ENCODE assay signal across 14 cellular contexts in genomic region chr9:19162956-19163355, GRCh38. TPM values are rescaled to one million over a fixed set of nuclear protein-coding genes. Genes with fewer than 3 reads are reported as not detected.
A peak's percentile ranks its signal among the peaks of the same experiment; 100 is the strongest.
DNase-seq lines count a peak whose midpoint lies in the region; ATAC-seq, FAIRE-seq and TF ChIP-seq lines count a peak whose summit lies in the region.
"Had no signal": no experiment of that assay in that cellular context is flagged by ENCODE, and none has a peak within 500 bp of the region (broad histone marks: within the 10 kb centered on the region; RNA-seq: fewer than 3 reads in every experiment).

No MANE protein-coding gene starts in this region.

- H3K27ac ChIP-seq in K562 (ENCODE audit: extremely low read depth, low read depth, low read length) = peak overlapping the region; percentile 79; the same call in 2 of the 3 replicates
- H3K27ac ChIP-seq in upper lobe of left lung = peak overlapping the region in 3 of 4 donors; percentile 79 to 83 (median 83)
- H3K27ac ChIP-seq: 22Rv1, cardiac muscle cell had no signal

- no peaks in the 10 kb centered on the region for H3K27me3 Mint-ChIP-seq in stimulated activated naive B cell treated with anti-CD40 and anti-IgM and Interleukin-4, amounts not matched to agents 10 μg/mL and 1 μg/mL and 100 μg/mL, for 72 hours
- no peaks in the 10 kb centered on the region for H3K27me3 Mint-ChIP-seq in activated CD4-positive, alpha-beta memory T cell treated with anti-CD3 and anti-CD28 coated beads, Interleukin-2, amount 10 ng/mL, durations not matched to agents 7 days and 5 days
- H3K27me3 Mint-ChIP-seq: IgD-negative memory B cell had no signal

- H3K4me3 ChIP-seq in K562 (no peak overlapping the region), upper lobe of left lung (no peak overlapping the region)
- H3K4me3 ChIP-seq: cardiac muscle cell had no signal

- H3K9me3 ChIP-seq in K562 (replicated peaks; ENCODE audit: control insufficient read depth, insufficient read depth, low read depth, low read length) = 0 out of 2 replicates have a peak, but pooled peaks cover 2% of the 10 kb centered on the region
- no peaks in the 10 kb centered on the region for H3K9me3 ChIP-seq in upper lobe of left lung

- CTCF ChIA-PET in K562 (lab: Yijun Ruan, JAX; ENCODE audit: low intra/inter-chr PET ratio) = no interaction called here
- CTCF ChIA-PET in activated CD4-positive, alpha-beta memory T cell treated with anti-CD3 and anti-CD28 coated beads, Interleukin-2, amount 10 ng/mL, durations not matched to agents 7 days and 5 days (lab: Charles Lee) = interaction anchor here (0.6 to 2.6 kb wide), 6 partner anchors 11 to 375 kb away, joined by 3 to 8 read pairs (median 4); no protein-coding TSS in a partner anchor

- TF ChIP-seq EP300 in K562 (IDR thresholded peaks at IDR 0.05; ENCODE audit: low read length) = no peak
- TF ChIP-seq EP300 in upper lobe of left lung (IDR thresholded peaks at IDR 0.05) = peak in 1 of 4 donors; percentile 89

- H3K4me1 ChIP-seq in K562 (replicated peaks in 1 of 2; ENCODE audit: control insufficient read depth in 2 of 2, insufficient read depth in 2 of 2, low read length in 2 of 2) = peaks cover 12 to 13% of the 10 kb centered on the region in 2 experiments; a peak in 4 of 5 replicates
- H3K4me1 ChIP-seq in upper lobe of left lung = peaks cover 14 to 19% (median 19%) of the 10 kb centered on the region in 4 donors

- intact Hi-C loops in K562 (cut with micrococcal nuclease) (loop anchor here (5.0 kb wide), 1 partner anchor 69 kb away; the partner anchor contains the start of gene DENND4C), left ventricle myocardium superior (cut with micrococcal nuclease) (no loop called here)

- H3K27me3 ChIP-seq in K562 (ENCODE audit: control insufficient read depth in 2 of 2, insufficient read depth in 2 of 2, low read length in 2 of 2) (no peaks in the 10 kb centered on the region), upper lobe of left lung (no peaks in the 10 kb centered on the region)
- H3K27me3 ChIP-seq: cardiac muscle cell had no signal

- no peak overlapping the region for H3K4me3 Mint-ChIP-seq in stimulated activated naive B cell treated with anti-CD40 and anti-IgM and Interleukin-4, amounts not matched to agents 10 μg/mL and 1 μg/mL and 100 μg/mL, for 72 hours
- no peak overlapping the region for H3K4me3 Mint-ChIP-seq in activated CD4-positive, alpha-beta memory T cell treated with anti-CD3 and anti-CD28 coated beads, Interleukin-2, amount 10 ng/mL, durations not matched to agents 7 days and 5 days
- H3K4me3 Mint-ChIP-seq: IgD-negative memory B cell had no signal

- no TSS peak for BruUV-seq in K562 (replicated peaks; lab: Mats Ljungman, UMichigan)

- H3K4me1 Mint-ChIP-seq in stimulated activated naive B cell treated with anti-CD40 and anti-IgM and Interleukin-4, amounts not matched to agents 10 μg/mL and 1 μg/mL and 100 μg/mL, for 72 hours = peaks cover 3 to 8% of the 10 kb centered on the region in 2 donors
- H3K4me1 Mint-ChIP-seq in activated CD4-positive, alpha-beta memory T cell treated with anti-CD3 and anti-CD28 coated beads, Interleukin-2, amount 10 ng/mL, durations not matched to agents 7 days and 5 days = peaks cover 23% of the 10 kb centered on the region

- H3K4me2 ChIP-seq in K562 (ENCODE audit: insufficient read depth, low read length) = no peak overlapping the region

- H4K20me1 ChIP-seq in K562 (replicated peaks; ENCODE audit: control insufficient read depth, insufficient read depth, low read length) = no peaks in the 10 kb centered on the region

- DNase-seq in NCI-H1694 treated with DMSO at 0.1 percent for 48 hours (lab: John Stamatoyannopoulos, UW) (peak; percentile 1), NCI-H1694 (lab: John Stamatoyannopoulos, UW) (no peak), K562 (ENCODE audit: extremely low read depth in 1 of 4, low spot score in 3 of 4) (no peak), left ventricle myocardium superior (no peak), upper lobe of left lung (peak in 1 of 2 donors; percentile 51), NCI-H345 treated with DMSO at 0.1 percent for 48 hours (lab: John Stamatoyannopoulos, UW; ENCODE audit: unreplicated experiment) (no peak)
- no peak for DNase-seq in stimulated activated naive B cell treated with anti-CD40 and anti-IgM and Interleukin-4, amounts not matched to agents 10 μg/mL and 1 μg/mL and 100 μg/mL, for 72 hours
- no peak for DNase-seq in activated CD4-positive, alpha-beta memory T cell treated with anti-CD3 and anti-CD28 coated beads, Interleukin-2, amount 10 ng/mL, durations not matched to agents 7 days and 5 days
- DNase-seq: NCI-H510A had no signal

- H2AFZ ChIP-seq in K562 (ENCODE audit: low read depth, low read length) = no peak overlapping the region

- H3K9me3 Mint-ChIP-seq in stimulated activated naive B cell treated with anti-CD40 and anti-IgM and Interleukin-4, amounts not matched to agents 10 μg/mL and 1 μg/mL and 100 μg/mL, for 72 hours = peaks cover 4 to 5% of the 10 kb centered on the region in 2 donors
- no peaks in the 10 kb centered on the region for H3K9me3 Mint-ChIP-seq in activated CD4-positive, alpha-beta memory T cell treated with anti-CD3 and anti-CD28 coated beads, Interleukin-2, amount 10 ng/mL, durations not matched to agents 7 days and 5 days

- no peak overlapping the region for H3K27ac Mint-ChIP-seq in stimulated activated naive B cell treated with anti-CD40 and anti-IgM and Interleukin-4, amounts not matched to agents 10 μg/mL and 1 μg/mL and 100 μg/mL, for 72 hours
- H3K27ac Mint-ChIP-seq in activated CD4-positive, alpha-beta memory T cell treated with anti-CD3 and anti-CD28 coated beads, Interleukin-2, amount 10 ng/mL, durations not matched to agents 7 days and 5 days = no peak overlapping the region
- H3K27ac Mint-ChIP-seq: IgD-negative memory B cell had no signal

- WGBS in K562 (ENCODE audit: insufficient coverage, low coverage, missing lambda C conversion rate) = 49% methylated on average over 9 of the region's 9 CpGs
- 68 to 89% methylated on average over 9 of the region's 9 CpGs for WGBS in upper lobe of left lung, 2 donors

- POLR2A ChIA-PET in K562 (lab: Yijun Ruan, JAX) = interaction anchor here (1.2 kb wide), 1 partner anchor 114 kb away, joined by 3 read pairs; the partner anchor contains the start of gene RRAGA
- POLR2A ChIA-PET in activated CD4-positive, alpha-beta memory T cell treated with anti-CD3 and anti-CD28 coated beads, Interleukin-2, amount 10 ng/mL, durations not matched to agents 7 days and 5 days (lab: Charles Lee) = interaction anchor here (0.8 to 2.2 kb wide), 7 partner anchors 21 to 114 kb away, joined by 3 to 9 read pairs (median 5); partner anchors contain the start of genes DENND4C and RRAGA

- H3K79me2 ChIP-seq in K562 (ENCODE audit: control insufficient read depth, insufficient read depth, low read length) = no peaks in the 10 kb centered on the region

- TF ChIP-seq CTCF in K562 (IDR thresholded peaks at IDR 0.05 in 2 of 3, conservative IDR thresholded peaks at IDR 0.05 in 1 of 3; ENCODE audit: insufficient read depth in 2 of 3, low read depth in 1 of 3, low read length in 3 of 3) (no peak), upper lobe of left lung (IDR thresholded peaks at IDR 0.05) (no peak)

- H3K9me1 ChIP-seq in K562 (ENCODE audit: control insufficient read depth, insufficient read depth, low read length) = no peaks in the 10 kb centered on the region

- FAIRE-seq in K562 (lab: Jason Lieb, UNC) = no peak
- FAIRE-seq: frontal cortex had no signal

- ATAC-seq in K562 = no peak
- peak; percentile 77 for ATAC-seq in left ventricle myocardium superior
- ATAC-seq in upper lobe of left lung (ENCODE audit: low FRiP score in 2 of 2) = peak in 1 of 2 donors; percentile 82
- no peak for ATAC-seq in stimulated activated naive B cell treated with anti-CD40 and anti-IgM and Interleukin-4, amounts not matched to agents 10 μg/mL and 1 μg/mL and 100 μg/mL, for 72 hours (replicated peaks)
- ATAC-seq: HCT116 had no signal

- H3K36me3 Mint-ChIP-seq in stimulated activated naive B cell treated with anti-CD40 and anti-IgM and Interleukin-4, amounts not matched to agents 10 μg/mL and 1 μg/mL and 100 μg/mL, for 72 hours = peaks cover 2 to 3% of the 10 kb centered on the region in 2 donors
- H3K36me3 Mint-ChIP-seq in activated CD4-positive, alpha-beta memory T cell treated with anti-CD3 and anti-CD28 coated beads, Interleukin-2, amount 10 ng/mL, durations not matched to agents 7 days and 5 days (ENCODE audit: low read depth) = no peaks in the 10 kb centered on the region
- H3K36me3 Mint-ChIP-seq: IgD-negative memory B cell had no signal

- H3K36me3 ChIP-seq in K562 (ENCODE audit: control insufficient read depth, insufficient read depth, low read length) (no peaks in the 10 kb centered on the region), upper lobe of left lung (no peaks in the 10 kb centered on the region)
- H3K36me3 ChIP-seq: cardiac muscle cell had no signal

- in situ Hi-C loops in K562 (cut with MboI) = no loop called here

- H3K9ac ChIP-seq in K562 (ENCODE audit: insufficient read depth in 1 of 2, low read depth in 2 of 2, low read length in 2 of 2) = no peak overlapping the region; a peak in 1 of 4 replicates

- TF ChIP-seq POLR2A in K562 (conservative IDR thresholded peaks at IDR 0.05) (no peak), upper lobe of left lung (IDR thresholded peaks at IDR 0.05) (no peak)

- TF ChIP-seq RAD21 in K562 (CRISPR knock-in tag; conservative IDR thresholded peaks at IDR 0.05 in 1 of 2, IDR thresholded peaks at IDR 0.05 in 1 of 2) = no peak

RNA-seq across cellular contexts. Expression of gene PLIN2, which starts 35.7 kb away (rescaled TPM):
- total RNA-seq in K562 (2011; cell fraction: chromatin; rRNA removed; ENCODE audit: low replicate concordance) = 37.8 and 44.9 TPM in 2 replicates
- 39.6 and 44.5 TPM in 2 replicates for total RNA-seq in K562 (2011; cell fraction: nucleolus; rRNA removed)
- total RNA-seq in K562 (2011; cell fraction: nucleoplasm; rRNA removed) = 42.6 and 48.0 TPM in 2 replicates
- 29.1 and 34.2 TPM in 2 replicates for total RNA-seq in K562 (2014; rRNA removed)
- total RNA-seq in K562 (2014; rRNA removed; fragmentation: Illumina TruSeq; extraction: Trizol) = 42.6 and 43.6 TPM in 2 replicates
- total RNA-seq in K562 (2015; rRNA removed; fragmentation: Illumina TruSeq; extraction: Trizol) = 38.2 and 41.0 TPM in 2 replicates
- 35.4 and 36.4 TPM in 2 replicates for total RNA-seq in K562 (2021)
- 48.7 and 95.5 TPM in 2 replicates for polyA plus RNA-seq in K562 (2011; rRNA removed)
- polyA plus RNA-seq in K562 (2011; cell fraction: cytosol; rRNA removed) = 58.3 and 118 TPM in 2 replicates
- 33.5 and 44.6 TPM in 2 replicates for polyA plus RNA-seq in K562 (2011; cell fraction: nucleus; rRNA removed)
- polyA plus RNA-seq in K562 (2012) = 41.1 and 52.0 TPM in 2 replicates
- 46.4 and 47.4 TPM in 2 replicates for polyA plus RNA-seq in K562 (2014; fragmentation: Illumina TruSeq; extraction: Trizol)
- polyA plus RNA-seq in K562 (2014; fragmentation: Nextera tagmentation; extraction: Ambion mirVana) = 10 to 100 TPM; 63.7 to 68.6 TPM
- 32.2 and 33.8 TPM in 2 replicates for polyA plus RNA-seq in K562 (2014; rRNA removed)
- polyA minus RNA-seq in K562 (2011; rRNA and poly(A)+ RNA removed) = 90.1 and 183 TPM in 2 replicates
- 26.7 and 55.8 TPM in 2 replicates for polyA minus RNA-seq in K562 (2011; cell fraction: cytosol; rRNA and poly(A)+ RNA removed)
- polyA minus RNA-seq in K562 (2011; cell fraction: nucleus; rRNA and poly(A)+ RNA removed) = 19.7 and 23.4 TPM in 2 replicates
- 45.1 TPM for total RNA-seq in left ventricle myocardium superior
- 100 to 1,000 TPM; 156 to 262 (median 218) TPM for total RNA-seq in upper lobe of left lung
- total RNA-seq in activated CD4-positive, alpha-beta memory T cell treated with anti-CD3 and anti-CD28 coated beads, Interleukin-2, amount 10 ng/mL, durations not matched to agents 7 days and 5 days = 10 to 100 TPM; 86.7 to 88.8 TPM
